In the genomic region with DNA sequence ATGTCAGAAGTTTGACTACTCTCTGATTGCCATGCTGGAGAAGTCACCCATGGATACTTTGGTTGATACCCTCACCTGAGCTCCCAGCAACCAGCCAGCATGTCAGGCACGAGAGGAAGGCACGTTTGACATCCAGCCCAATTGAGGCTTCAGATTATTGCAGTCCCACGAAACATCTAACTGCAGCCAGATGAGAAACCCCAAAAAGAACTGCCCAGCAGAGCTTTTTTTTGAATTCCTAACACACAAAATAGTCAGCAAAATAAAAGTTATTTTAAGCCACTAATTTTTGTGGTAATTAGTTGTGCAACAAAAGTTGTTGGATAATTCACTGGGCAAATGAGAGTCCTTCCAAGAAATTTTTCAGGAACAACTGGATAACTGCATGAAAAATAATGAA, we compare ENCODE assay signal across 34 cellular contexts.
"Had no signal": no experiment of that assay in that cellular context is flagged by ENCODE, and none has a peak within 500 bp of the region (broad histone marks: within the 10 kb centered on the region; RNA-seq: fewer than 3 reads in every experiment).

No MANE protein-coding gene starts in this region.

- H3K4me2 ChIP-seq: KMS-11 had no signal

- H3K27me3 ChIP-seq: MG63 had no signal

- DNase-seq: Karpas-422, Kasumi-1, KG1, MG63, MM.1S, MV-4-11, NCI-H1048, NCI-H1092, NCI-H1092 treated with DMSO at 0.1 percent for 48 hours, NCI-H1105, NCI-H1105 treated with DMSO at 0.1 percent for 48 hours, NCI-H1417, NCI-H1417 treated with DMSO at 0.1 percent for 48 hours, NCI-H1436, NCI-H1436 treated with DMSO at 0.1 percent for 48 hours, NCI-H146, NCI-H1694, NCI-H1694 treated with DMSO at 0.1 percent for 48 hours, NCI-H187, NCI-H187 treated with DMSO at 0.1 percent for 48 hours, NCI-H2029, NCI-H2029 treated with DMSO at 0.1 percent for 48 hours, NCI-H2081, NCI-H2081 treated with DMSO at 0.1 percent for 48 hours, NCI-H2107, NCI-H2171, NCI-H2171 treated with DMSO at 0.1 percent for 48 hours, NCI-H2227 treated with DMSO at 0.1 percent for 48 hours, NCI-H226, NCI-H345, NCI-H446, NCI-H446 treated with DMSO at 0.1 percent for 48 hours, NCI-H510A had no signal

- H3K4me3 ChIP-seq: MG63 had no signal

- H3K27ac ChIP-seq: KMS-11 had no signal

- H3K36me3 ChIP-seq: MG63 had no signal

- H3K9ac ChIP-seq: KMS-11 had no signal

- H3K9me3 ChIP-seq: MG63 had no signal
